Comparison of ENCODE assay signal across 31 cellular contexts in the genomic region with DNA sequence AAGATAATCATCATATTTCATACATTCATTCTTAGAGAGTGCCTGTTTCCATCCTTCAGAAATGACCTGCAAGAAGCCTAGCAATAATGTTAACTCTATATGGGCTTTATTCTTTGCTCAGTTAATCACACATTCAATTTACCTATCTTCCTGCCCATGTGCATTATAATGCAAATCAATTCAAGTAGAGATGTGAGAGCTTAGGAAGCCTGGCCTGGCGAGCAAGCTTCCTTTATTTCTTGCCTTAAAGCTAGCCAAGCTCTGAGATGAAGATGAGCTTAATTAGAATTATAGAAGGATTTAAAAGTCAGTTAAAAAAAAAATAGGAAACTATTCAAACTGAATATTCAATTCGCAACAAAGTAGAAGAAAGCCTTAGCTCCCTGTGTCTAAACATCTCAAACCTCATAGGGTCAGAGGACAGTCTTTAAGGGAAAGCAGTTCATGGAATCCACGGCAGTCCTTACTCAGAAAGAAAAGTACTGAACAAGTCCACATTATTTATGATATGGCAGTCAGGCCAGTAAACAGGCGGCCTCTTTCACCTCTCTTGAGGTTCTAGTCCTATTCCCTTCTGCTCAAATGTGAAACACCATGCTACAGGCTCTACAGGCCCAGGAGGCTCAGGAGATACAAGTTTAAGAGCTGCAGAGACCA.
"Had no signal": no experiment of that assay in that cellular context is flagged by ENCODE, and none has a peak within 500 bp of the region (broad histone marks: within the 10 kb centered on the region; RNA-seq: fewer than 3 reads in every experiment).

No MANE protein-coding gene starts in this region.

- H3K4me3 Mint-ChIP-seq: activated B cell treated with CpG ODN at 0.5 μM for 24 hours; activated CD4-positive, alpha-beta T cell treated with anti-CD3 and anti-CD28 coated beads for 36 hours; activated naive CD8-positive, alpha-beta T cell treated with anti-CD3 and anti-CD28 coated beads, Interleukin-2, amount 10 ng/mL, durations not matched to agents 7 days and 5 days; central memory CD8-positive, alpha-beta T cell; effector memory CD8-positive, alpha-beta T cell; naive thymus-derived CD8-positive, alpha-beta T cell; stimulated activated naive CD8-positive, alpha-beta T cell treated with anti-CD3 and anti-CD28 coated beads, Interleukin-15, amount 100 ng/mL, for 72 hours had no signal

- ATAC-seq: activated CD4-positive, alpha-beta T cell treated with anti-CD3 and anti-CD28 coated beads for 36 hours; effector memory CD8-positive, alpha-beta T cell; left lung; naive thymus-derived CD8-positive, alpha-beta T cell; right cardiac atrium; stimulated activated naive CD8-positive, alpha-beta T cell treated with anti-CD3 and anti-CD28 coated beads, Interleukin-15, amount 100 ng/mL, for 72 hours had no signal

- H3K27me3 Mint-ChIP-seq: activated B cell treated with CpG ODN at 0.5 μM for 24 hours; activated naive CD8-positive, alpha-beta T cell treated with anti-CD3 and anti-CD28 coated beads, Interleukin-2, amount 10 ng/mL, durations not matched to agents 7 days and 5 days; central memory CD8-positive, alpha-beta T cell; stimulated activated naive CD8-positive, alpha-beta T cell treated with anti-CD3 and anti-CD28 coated beads, Interleukin-15, amount 100 ng/mL, for 72 hours had no signal

- H3K4me1 Mint-ChIP-seq: activated B cell treated with CpG ODN at 0.5 μM for 24 hours; activated CD4-positive, alpha-beta T cell treated with anti-CD3 and anti-CD28 coated beads for 36 hours; activated naive CD8-positive, alpha-beta T cell treated with anti-CD3 and anti-CD28 coated beads, Interleukin-2, amount 10 ng/mL, durations not matched to agents 7 days and 5 days; central memory CD8-positive, alpha-beta T cell; naive thymus-derived CD8-positive, alpha-beta T cell; stimulated activated naive CD8-positive, alpha-beta T cell treated with anti-CD3 and anti-CD28 coated beads, Interleukin-15, amount 100 ng/mL, for 72 hours had no signal

- H3K27ac Mint-ChIP-seq: activated B cell treated with CpG ODN at 0.5 μM for 24 hours; activated CD4-positive, alpha-beta T cell treated with anti-CD3 and anti-CD28 coated beads for 36 hours; activated naive CD8-positive, alpha-beta T cell treated with anti-CD3 and anti-CD28 coated beads, Interleukin-2, amount 10 ng/mL, durations not matched to agents 7 days and 5 days; effector memory CD8-positive, alpha-beta T cell; naive thymus-derived CD8-positive, alpha-beta T cell; stimulated activated naive CD8-positive, alpha-beta T cell treated with anti-CD3 and anti-CD28 coated beads, Interleukin-15, amount 100 ng/mL, for 72 hours had no signal

- DNase-seq: activated B cell treated with CpG ODN at 0.5 μM for 24 hours; activated CD4-positive, alpha-beta T cell treated with anti-CD3 and anti-CD28 coated beads for 36 hours; activated CD4-positive, alpha-beta T cell treated with anti-CD3 and anti-CD28 coated beads, Interleukin-2, amount 50 U/mL, for 4 hours; activated CD8-positive, alpha-beta memory T cell treated with anti-CD3 and anti-CD28 coated beads for 24 hours; activated CD8-positive, alpha-beta memory T cell treated with anti-CD3 and anti-CD28 coated beads, Interleukin-2, amount 50 U/mL, for 4 hours; activated naive CD4-positive, alpha-beta T cell treated with Interleukin-2 at 50 U/mL for 16 hours; activated naive CD8-positive, alpha-beta T cell treated with anti-CD3 and anti-CD28 coated beads, Interleukin-2, amount 10 ng/mL, durations not matched to agents 7 days and 5 days; activated T-cell treated with anti-CD3 and anti-CD28 coated beads, Interleukin-2, amount 50 U/mL, for 48 hours; amniotic stem cell; colonic mucosa; dorsolateral prefrontal cortex; effector memory CD8-positive, alpha-beta T cell; glutamatergic neuron; kidney glomerular epithelial cell; left lung; naive thymus-derived CD8-positive, alpha-beta T cell; ovary; right cardiac atrium; stimulated activated CD4-positive, alpha-beta T cell treated with anti-CD3 and anti-CD28 coated beads, Interleukin-1b, Interleukin-23, amount 100 ng/mL, for 48 hours; stimulated activated naive CD8-positive, alpha-beta T cell treated with anti-CD3 and anti-CD28 coated beads, Interleukin-15, amount 100 ng/mL, for 72 hours; T-helper 1 cell; T-helper 9 cell had no signal

- H2AFZ ChIP-seq: hepatocyte had no signal

- H3K4me1 ChIP-seq: breast epithelium, colonic mucosa, esophagus muscularis mucosa, left lung, prostate gland, suprapubic skin, tibial nerve had no signal

- H3K36me3 ChIP-seq: breast epithelium, colonic mucosa, esophagus muscularis mucosa, left lung, neutrophil, ovary, prostate gland, suprapubic skin, tibial nerve had no signal

- H3K27ac ChIP-seq: breast epithelium, colonic mucosa, dorsolateral prefrontal cortex, esophagus muscularis mucosa, hepatocyte, left lung, neutrophil, ovary, prostate gland, suprapubic skin, tibial nerve had no signal

- H3K9me3 ChIP-seq: breast epithelium, colonic mucosa, esophagus muscularis mucosa, left lung, neutrophil, ovary, prostate gland, suprapubic skin, tibial nerve had no signal

- H3K79me2 ChIP-seq: hepatocyte had no signal

- H3K4me2 ChIP-seq: hepatocyte had no signal

- H3K27me3 ChIP-seq: breast epithelium, colonic mucosa, esophagus muscularis mucosa, hepatocyte, left lung, ovary, suprapubic skin, tibial nerve had no signal

- H3K9me3 Mint-ChIP-seq: activated B cell treated with CpG ODN at 0.5 μM for 24 hours; activated naive CD8-positive, alpha-beta T cell treated with anti-CD3 and anti-CD28 coated beads, Interleukin-2, amount 10 ng/mL, durations not matched to agents 7 days and 5 days; central memory CD8-positive, alpha-beta T cell; effector memory CD8-positive, alpha-beta T cell; stimulated activated naive CD8-positive, alpha-beta T cell treated with anti-CD3 and anti-CD28 coated beads, Interleukin-15, amount 100 ng/mL, for 72 hours had no signal

- H3K4me3 ChIP-seq: breast epithelium, colonic mucosa, dorsolateral prefrontal cortex, esophagus muscularis mucosa, hepatocyte, left lung, lung, ovary, prostate gland, suprapubic skin, tibial nerve had no signal

- H3K36me3 Mint-ChIP-seq: activated naive CD8-positive, alpha-beta T cell treated with anti-CD3 and anti-CD28 coated beads, Interleukin-2, amount 10 ng/mL, durations not matched to agents 7 days and 5 days; naive thymus-derived CD8-positive, alpha-beta T cell had no signal
